Comparison of ENCODE assay signal across 1 cellular context in the genomic region with DNA sequence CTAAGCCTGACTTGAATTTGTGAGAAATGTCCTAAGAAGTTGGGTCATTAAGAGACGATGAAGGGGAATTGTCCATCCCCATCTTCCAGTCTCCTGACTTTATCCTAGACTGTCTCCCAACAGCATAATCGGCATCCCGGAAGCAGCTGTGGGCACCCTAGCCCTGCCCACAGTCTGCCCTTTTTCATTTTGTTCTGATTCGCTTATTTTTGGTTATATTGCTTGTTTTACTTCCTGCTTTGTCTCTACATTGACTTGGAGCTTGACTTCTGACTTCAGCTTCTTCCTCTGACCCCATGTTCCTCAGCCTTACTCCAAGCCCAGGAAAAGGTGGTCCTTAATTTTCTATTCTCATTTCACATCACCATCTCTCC.
TF ChIP-seq lines count a peak whose summit lies in the region.

No MANE protein-coding gene starts in this region.

TF ChIP-seq in IMR-90, 13 proteins besides CTCF, POLR2A, EP300 and RAD21 (continued from another document):
- TF ChIP-seq, protein P1, sequence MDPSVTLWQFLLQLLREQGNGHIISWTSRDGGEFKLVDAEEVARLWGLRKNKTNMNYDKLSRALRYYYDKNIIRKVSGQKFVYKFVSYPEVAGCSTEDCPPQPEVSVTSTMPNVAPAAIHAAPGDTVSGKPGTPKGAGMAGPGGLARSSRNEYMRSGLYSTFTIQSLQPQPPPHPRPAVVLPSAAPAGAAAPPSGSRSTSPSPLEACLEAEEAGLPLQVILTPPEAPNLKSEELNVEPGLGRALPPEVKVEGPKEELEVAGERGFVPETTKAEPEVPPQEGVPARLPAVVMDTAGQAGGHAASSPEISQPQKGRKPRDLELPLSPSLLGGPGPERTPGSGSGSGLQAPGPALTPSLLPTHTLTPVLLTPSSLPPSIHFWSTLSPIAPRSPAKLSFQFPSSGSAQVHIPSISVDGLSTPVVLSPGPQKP (IDR thresholded peaks at IDR 0.05; ENCODE audit: borderline replicate concordance, low read depth, low read length) = no peak
- TF ChIP-seq NFE2L2 (IDR thresholded peaks at IDR 0.05; ENCODE audit: low read depth, low read length) (no peak), MAZ (IDR thresholded peaks at IDR 0.05; ENCODE audit: borderline replicate concordance, low read depth, low read length) (no peak), RCOR1 (IDR thresholded peaks at IDR 0.05; ENCODE audit: insufficient replicate concordance, low read length) (no peak), RFX5 (IDR thresholded peaks at IDR 0.05; ENCODE audit: low read depth, low read length) (no peak), MXI1 (IDR thresholded peaks at IDR 0.05; ENCODE audit: borderline replicate concordance, low read depth, low read length) (no peak), MAFK (IDR thresholded peaks at IDR 0.05; ENCODE audit: low read depth, low read length) (no peak), CHD1 (IDR thresholded peaks at IDR 0.05; ENCODE audit: low read depth, low read length) (no peak)
